ENCODE assay signal across 25 cellular contexts in genomic region chr6:5058254-5058653, GRCh38. TPM values are rescaled to one million over a fixed set of nuclear protein-coding genes. Genes with fewer than 3 reads are reported as not detected.
"Had no signal": no experiment of that assay in that cellular context is flagged by ENCODE, and none has a peak within 500 bp of the region (broad histone marks: within the 10 kb centered on the region; RNA-seq: fewer than 3 reads in every experiment).

No MANE protein-coding gene starts in this region.

- DNase-seq: activated CD4-positive, alpha-beta T cell treated with anti-CD3 and anti-CD28 coated beads, Interleukin-2, amount 10 ng/mL, durations not matched to agents 24 days and 14 days; activated CD8-positive, alpha-beta memory T cell treated with anti-CD3 and anti-CD28 coated beads, Interleukin-2, amount 10 ng/mL, durations not matched to agents 7 days and 5 days; activated CD8-positive, alpha-beta T cell treated with anti-CD3 and anti-CD28 coated beads for 36 hours; activated effector memory CD4-positive, alpha-beta T cell treated with anti-CD3 and anti-CD28 coated beads, Interleukin-2, amount 50 U/mL, for 16 hours; activated naive CD4-positive, alpha-beta T cell treated with anti-CD3 and anti-CD28 coated beads, Interleukin-2, amount 50 U/mL, for 16 hours; activated T-cell treated with anti-CD3 and anti-CD28 coated beads for 4 hours; aorta; brain microvascular endothelial cell; caudate nucleus; dermis blood vessel endothelial cell; effector CD8-positive, alpha-beta T cell; erythroblast; foreskin fibroblast; kidney; lower lobe of right lung; naive thymus-derived CD8-positive, alpha-beta T cell; stimulated activated CD4-positive, alpha-beta T cell treated with anti-CD3 and anti-CD28 coated beads, Interleukin-2, amount 100 ng/mL, for 24 hours; T-helper 17 cell; transverse colon; uterus had no signal

- ATAC-seq: activated CD8-positive, alpha-beta memory T cell treated with anti-CD3 and anti-CD28 coated beads, Interleukin-2, amount 10 ng/mL, durations not matched to agents 7 days and 5 days; activated CD8-positive, alpha-beta T cell treated with anti-CD3 and anti-CD28 coated beads for 36 hours; left lobe of liver; lower lobe of right lung; naive thymus-derived CD8-positive, alpha-beta T cell; sciatic nerve; stimulated activated memory B cell treated with anti-CD40 and anti-IgM and Interleukin-4, amounts not matched to agents 10 μg/mL and 1 μg/mL and 100 μg/mL, for 72 hours; T-helper 17 cell had no signal

- H3K9me3 ChIP-seq: lower lobe of right lung, neutrophil, transverse colon, uterus had no signal

- H3K27me3 Mint-ChIP-seq: activated CD8-positive, alpha-beta T cell treated with anti-CD3 and anti-CD28 coated beads for 36 hours had no signal

- H3K27me3 ChIP-seq: brain microvascular endothelial cell, neutrophil, transverse colon, uterus had no signal

- H3K9ac ChIP-seq: parathyroid adenoma had no signal

- H2AFZ ChIP-seq: parathyroid adenoma had no signal

- H3K36me3 Mint-ChIP-seq: activated CD8-positive, alpha-beta memory T cell treated with anti-CD3 and anti-CD28 coated beads, Interleukin-2, amount 10 ng/mL, durations not matched to agents 7 days and 5 days; stimulated activated memory B cell treated with anti-CD40 and anti-IgM and Interleukin-4, amounts not matched to agents 10 μg/mL and 1 μg/mL and 100 μg/mL, for 72 hours had no signal

- H3K4me1 ChIP-seq: lower lobe of right lung, parathyroid adenoma, uterus had no signal

- H3K4me1 Mint-ChIP-seq: activated CD4-positive, alpha-beta T cell treated with anti-CD3 and anti-CD28 coated beads, Interleukin-2, amount 10 ng/mL, durations not matched to agents 24 days and 14 days; activated CD8-positive, alpha-beta memory T cell treated with anti-CD3 and anti-CD28 coated beads, Interleukin-2, amount 10 ng/mL, durations not matched to agents 7 days and 5 days; T-helper 17 cell had no signal

- H3K27ac ChIP-seq: brain microvascular endothelial cell, lower lobe of right lung, neutrophil, parathyroid adenoma, uterus had no signal

- H3K4me3 ChIP-seq: lower lobe of right lung, transverse colon, uterus had no signal

- H3K4me3 Mint-ChIP-seq: activated CD4-positive, alpha-beta T cell treated with anti-CD3 and anti-CD28 coated beads, Interleukin-2, amount 10 ng/mL, durations not matched to agents 24 days and 14 days; activated CD8-positive, alpha-beta memory T cell treated with anti-CD3 and anti-CD28 coated beads, Interleukin-2, amount 10 ng/mL, durations not matched to agents 7 days and 5 days; activated CD8-positive, alpha-beta T cell treated with anti-CD3 and anti-CD28 coated beads for 36 hours; naive thymus-derived CD8-positive, alpha-beta T cell; stimulated activated memory B cell treated with anti-CD40 and anti-IgM and Interleukin-4, amounts not matched to agents 10 μg/mL and 1 μg/mL and 100 μg/mL, for 72 hours; T-helper 17 cell had no signal

- H3K36me3 ChIP-seq: brain microvascular endothelial cell, lower lobe of right lung, neutrophil, transverse colon, uterus had no signal

- H3K9me3 Mint-ChIP-seq: activated CD4-positive, alpha-beta T cell treated with anti-CD3 and anti-CD28 coated beads, Interleukin-2, amount 10 ng/mL, durations not matched to agents 24 days and 14 days; activated CD8-positive, alpha-beta T cell treated with anti-CD3 and anti-CD28 coated beads for 36 hours; stimulated activated memory B cell treated with anti-CD40 and anti-IgM and Interleukin-4, amounts not matched to agents 10 μg/mL and 1 μg/mL and 100 μg/mL, for 72 hours had no signal

- H3K27ac Mint-ChIP-seq: activated CD4-positive, alpha-beta T cell treated with anti-CD3 and anti-CD28 coated beads, Interleukin-2, amount 10 ng/mL, durations not matched to agents 24 days and 14 days; activated CD8-positive, alpha-beta memory T cell treated with anti-CD3 and anti-CD28 coated beads, Interleukin-2, amount 10 ng/mL, durations not matched to agents 7 days and 5 days; activated CD8-positive, alpha-beta T cell treated with anti-CD3 and anti-CD28 coated beads for 36 hours; naive thymus-derived CD8-positive, alpha-beta T cell; stimulated activated memory B cell treated with anti-CD40 and anti-IgM and Interleukin-4, amounts not matched to agents 10 μg/mL and 1 μg/mL and 100 μg/mL, for 72 hours; T-helper 17 cell had no signal

RNA-seq across cellular contexts. Expression of gene PPP1R3G, which starts 26.9 kb away (rescaled TPM):
- total RNA-seq: activated CD8-positive, alpha-beta memory T cell treated with anti-CD3 and anti-CD28 coated beads, Interleukin-2, amount 10 ng/mL, durations not matched to agents 7 days and 5 days; T-helper 17 cell had no signal
- polyA plus RNA-seq: naive thymus-derived CD8-positive, alpha-beta T cell had no signal
